In the genomic region with DNA sequence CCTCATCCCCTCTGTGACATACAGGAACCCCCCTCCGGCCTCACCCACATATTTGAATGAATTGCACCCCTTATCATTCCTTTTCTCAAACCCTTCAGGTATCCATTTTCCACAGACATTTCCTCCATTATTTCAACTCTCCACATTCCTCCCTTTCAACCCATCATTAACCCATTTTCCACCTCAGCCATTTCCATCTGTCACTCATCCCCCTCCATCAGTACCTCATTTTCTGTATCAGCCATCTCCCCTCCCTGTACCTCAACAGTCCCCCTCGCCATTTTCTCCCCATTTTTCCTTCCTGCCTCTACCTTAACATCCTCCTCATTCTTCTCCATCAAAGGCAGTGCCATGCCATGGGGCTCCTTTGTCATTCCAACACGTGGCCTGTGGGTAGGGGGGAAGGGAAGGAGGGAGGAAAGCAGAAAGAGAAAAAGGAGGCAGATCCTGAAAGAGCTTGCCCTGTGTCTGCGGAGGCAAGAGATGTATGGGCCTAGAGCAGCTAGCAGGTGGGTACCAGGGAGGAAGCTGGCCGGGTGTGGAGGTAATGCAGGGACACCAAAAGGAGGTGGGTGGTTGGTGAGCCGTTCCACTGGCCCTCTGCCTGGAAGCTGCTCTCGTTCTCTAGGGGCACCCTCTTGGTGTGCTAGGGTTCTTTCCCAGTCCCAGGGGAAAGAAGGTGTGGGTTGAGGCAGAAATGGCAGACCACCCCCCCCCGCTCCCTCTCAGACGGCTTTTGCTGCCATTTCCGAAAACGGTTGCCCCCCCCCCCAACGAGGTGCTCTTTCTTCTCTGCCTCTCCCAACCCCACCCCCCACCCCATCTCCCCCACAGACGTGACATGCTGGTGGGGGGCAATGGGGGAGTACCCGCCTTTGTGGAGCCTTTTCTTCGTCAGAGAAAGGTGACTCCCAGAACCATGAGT, we compare ENCODE assay signal across 1 cellular context.
TF ChIP-seq lines count a peak whose summit lies in the region.

No MANE protein-coding gene starts in this region.

TF ChIP-seq in H1, 55 proteins besides CTCF, POLR2A, EP300 and RAD21:
- TF ChIP-seq KDM1A (IDR thresholded peaks at IDR 0.05; ENCODE audit: borderline replicate concordance, low read length) = 0 out of 2 replicates have a peak, but pooled peaks have one; percentile 13
- TF ChIP-seq, protein P1, sequence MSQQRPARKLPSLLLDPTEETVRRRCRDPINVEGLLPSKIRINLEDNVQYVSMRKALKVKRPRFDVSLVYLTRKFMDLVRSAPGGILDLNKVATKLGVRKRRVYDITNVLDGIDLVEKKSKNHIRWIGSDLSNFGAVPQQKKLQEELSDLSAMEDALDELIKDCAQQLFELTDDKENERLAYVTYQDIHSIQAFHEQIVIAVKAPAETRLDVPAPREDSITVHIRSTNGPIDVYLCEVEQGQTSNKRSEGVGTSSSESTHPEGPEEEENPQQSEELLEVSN (IDR thresholded peaks at IDR 0.05) = peak; percentile 82
- TF ChIP-seq TBP (IDR thresholded peaks at IDR 0.05; ENCODE audit: low read depth, low read length) = peak; percentile 39; the same call in 1 of the 2 replicates
- peak in 1 of 2 experiments; percentile 78; a peak in 2 of 4 replicates for TF ChIP-seq SIN3A (conservative IDR thresholded peaks at IDR 0.05 in 1 of 2, IDR thresholded peaks at IDR 0.05 in 1 of 2; ENCODE audit: low read depth in 1 of 2, low read length in 2 of 2)
- no peak for TF ChIP-seq SAP30 (IDR thresholded peaks at IDR 0.05; ENCODE audit: insufficient read depth, insufficient replicate concordance, low read length)
- no peak for TF ChIP-seq CREB1 (IDR thresholded peaks at IDR 0.05)
- no peak for TF ChIP-seq CEBPB (IDR thresholded peaks at IDR 0.05; ENCODE audit: low read depth, low read length)
- TF ChIP-seq SP1 (IDR thresholded peaks at IDR 0.05; ENCODE audit: low read depth, low read length) = 0 out of 2 replicates have a peak, but pooled peaks have one; percentile 31
- TF ChIP-seq, protein P2, sequence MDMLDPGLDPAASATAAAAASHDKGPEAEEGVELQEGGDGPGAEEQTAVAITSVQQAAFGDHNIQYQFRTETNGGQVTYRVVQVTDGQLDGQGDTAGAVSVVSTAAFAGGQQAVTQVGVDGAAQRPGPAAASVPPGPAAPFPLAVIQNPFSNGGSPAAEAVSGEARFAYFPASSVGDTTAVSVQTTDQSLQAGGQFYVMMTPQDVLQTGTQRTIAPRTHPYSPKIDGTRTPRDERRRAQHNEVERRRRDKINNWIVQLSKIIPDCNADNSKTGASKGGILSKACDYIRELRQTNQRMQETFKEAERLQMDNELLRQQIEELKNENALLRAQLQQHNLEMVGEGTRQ (IDR thresholded peaks at IDR 0.05; ENCODE audit: low read length) = peak; percentile 60
- TF ChIP-seq TAF1 (IDR thresholded peaks at IDR 0.05; ENCODE audit: low read depth, low read length) = peak; percentile 54
- peak; percentile 84 for TF ChIP-seq POU5F1 (IDR thresholded peaks at IDR 0.05; ENCODE audit: low read depth, low read length)
- peak; percentile 33 for TF ChIP-seq POLR2AphosphoS5 (IDR thresholded peaks at IDR 0.05; ENCODE audit: low read depth, low read length)
- no peak for TF ChIP-seq PHF8 (conservative IDR thresholded peaks at IDR 0.05; ENCODE audit: low read depth, low read length)
- TF ChIP-seq, protein P3, sequence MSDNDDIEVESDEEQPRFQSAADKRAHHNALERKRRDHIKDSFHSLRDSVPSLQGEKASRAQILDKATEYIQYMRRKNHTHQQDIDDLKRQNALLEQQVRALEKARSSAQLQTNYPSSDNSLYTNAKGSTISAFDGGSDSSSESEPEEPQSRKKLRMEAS (IDR thresholded peaks at IDR 0.05) = peak; percentile 98
- TF ChIP-seq RFX5 (IDR thresholded peaks at IDR 0.05; ENCODE audit: borderline replicate concordance, low read depth, low read length) = no peak
- TF ChIP-seq SP2 (IDR thresholded peaks at IDR 0.05; ENCODE audit: low read length) = no peak
- TF ChIP-seq NRF1 (IDR thresholded peaks at IDR 0.05; ENCODE audit: low read depth, low read length) = no peak
- no peak for TF ChIP-seq CTBP2 (IDR thresholded peaks at IDR 0.05; ENCODE audit: borderline replicate concordance, insufficient read depth, insufficient read length, low read length)
- no peak for TF ChIP-seq CBX8 (IDR thresholded peaks at IDR 0.05; ENCODE audit: borderline replicate concordance, low read depth, low read length)
- no peak for TF ChIP-seq RBBP5 (IDR thresholded peaks at IDR 0.05; ENCODE audit: borderline replicate concordance, low read depth, low read length)
- 0 out of 2 replicates have a peak, but pooled peaks have one; percentile 8 for TF ChIP-seq YY1 (IDR thresholded peaks at IDR 0.05; ENCODE audit: low read depth, low read length)
TF ChIP-seq in H1: peak in this region for 11.
